8 cellular contexts compared by ENCODE assay signal in genomic region chr2:201235865-201236811, GRCh38. TPM values are rescaled to one million over a fixed set of nuclear protein-coding genes. Genes with fewer than 3 reads are reported as not detected.
DNase-seq lines count a peak whose midpoint lies in the region; ATAC-seq and TF ChIP-seq lines count a peak whose summit lies in the region.

No MANE protein-coding gene starts in this region.

- H3K36me3 Mint-ChIP-seq in glutamatergic neuron (ENCODE audit: unreplicated experiment), result peaks cover 6% of the 10 kb centered on the region

- H3K4me1 ChIP-seq in PC-9 (replicated peaks; ENCODE audit: insufficient read depth) (peaks cover 33% of the 10 kb centered on the region), prostate gland (replicated peaks) (no peaks in the 10 kb centered on the region)

- no peaks in the 10 kb centered on the region for H3K27me3 Mint-ChIP-seq in glutamatergic neuron (ENCODE audit: unreplicated experiment)

- H3K27ac ChIP-seq in PC-9 (no peak overlapping the region), prostate gland (no peak overlapping the region)

- BruUV-seq in PC-9 (replicated peaks; lab: Mats Ljungman, UMichigan), result no TSS peak

- no peak for TF ChIP-seq POLR2A in prostate gland (IDR thresholded peaks at IDR 0.05)

- intact Hi-C loops in PC-9 (cut with micrococcal nuclease; ENCODE audit: unreplicated experiment), result loop anchor here (1.0 to 10.0 kb wide), 6 partner anchors 22 to 619 kb away; partner anchors contain the start of genes STRADB, TMEM237 and TRAK2
- intact Hi-C loops in prostate gland (cut with DNase I), result loop anchor here (5.0 to 10.0 kb wide), 3 partner anchors 126 to 389 kb away; partner anchors contain the start of genes STRADB and TRAK2

- peak; percentile 85 for TF ChIP-seq CTCF in PC-9 (conservative IDR thresholded peaks at IDR 0.05)
- peak; percentile 78 for TF ChIP-seq CTCF in glutamatergic neuron (IDR thresholded peaks at IDR 0.05; ENCODE audit: partially characterized antibody, unreplicated experiment)
- TF ChIP-seq CTCF in prostate gland (IDR thresholded peaks at IDR 0.05), result peak in 3 of 4 experiments; percentile 56 to 73 (median 63)

- CTCF ChIA-PET in PC-9 (lab: Charles Lee), result interaction anchor here (0.6 kb wide), 1 partner anchor 35 kb away, joined by 3 read pairs; no protein-coding TSS in a partner anchor

- no peak overlapping the region; the same call in 1 of the 2 replicates for H2AFZ ChIP-seq in PC-9

- no peak overlapping the region for H3K4me3 Mint-ChIP-seq in glutamatergic neuron (ENCODE audit: unreplicated experiment)

- no peaks in the 10 kb centered on the region for H3K9me2 ChIP-seq in PC-9 (ENCODE audit: insufficient read depth)

- H3K9me3 Mint-ChIP-seq in glutamatergic neuron (ENCODE audit: unreplicated experiment), result no peaks in the 10 kb centered on the region

- peak overlapping the region; percentile 88; the same call in 1 of the 2 replicates for H3K4me3 ChIP-seq in PC-9
- no peak overlapping the region for H3K4me3 ChIP-seq in prostate gland

- 40% methylated on average over 14 of the region's 14 CpGs for WGBS in prostate gland

- POLR2A ChIA-PET in PC-9 (lab: Charles Lee; ENCODE audit: unreplicated experiment), result no interaction called here

- H3K27me3 ChIP-seq in PC-9 (ENCODE audit: insufficient read depth, low read depth) (no peaks in the 10 kb centered on the region), prostate gland (replicated peaks; ENCODE audit: insufficient read depth) (no peaks in the 10 kb centered on the region)

- no peaks in the 10 kb centered on the region for H4K20me1 ChIP-seq in PC-9 (ENCODE audit: insufficient read depth)

- H3K27ac Mint-ChIP-seq in glutamatergic neuron (ENCODE audit: unreplicated experiment), result no peak overlapping the region

- peaks cover 20% of the 10 kb centered on the region; the same call in 1 of the 2 replicates for H3K36me3 ChIP-seq in PC-9 (ENCODE audit: low read depth)
- H3K36me3 ChIP-seq in prostate gland, result no peaks in the 10 kb centered on the region

- H3F3A ChIP-seq in PC-9 (ENCODE audit: insufficient read depth, low read depth), result no peaks in the 10 kb centered on the region; the same call in 1 of the 2 replicates

- peaks cover 29% of the 10 kb centered on the region for H3K79me2 ChIP-seq in PC-9 (ENCODE audit: low read depth)

- H3K9me3 ChIP-seq in PC-9 (ENCODE audit: insufficient read depth, low read depth) (peaks cover 10% of the 10 kb centered on the region), prostate gland (no peaks in the 10 kb centered on the region)

- H3K4me1 Mint-ChIP-seq in glutamatergic neuron (ENCODE audit: low read depth, unreplicated experiment), result peaks cover 2% of the 10 kb centered on the region

- H3K4me2 ChIP-seq in PC-9, result peak overlapping the region; percentile 93

- peak; percentile 64 for DNase-seq in COLO829 (ENCODE audit: low spot score)
- DNase-seq in HK-2 (ENCODE audit: unreplicated experiment), result peak; percentile 44
- DNase-seq in PC-9, result peak; percentile 37 to 60
- peak; percentile 21 for DNase-seq in activated naive CD4-positive, alpha-beta T cell treated with anti-CD3 and anti-CD28 coated beads, Interleukin-2, amount 50 U/mL, for 16 hours
- peak; percentile 24 for DNase-seq in glutamatergic neuron
- DNase-seq in prostate gland (ENCODE audit: low spot score), result peak; percentile 51
- DNase-seq in NCI-H187 treated with DMSO at 0.1 percent for 48 hours (lab: John Stamatoyannopoulos, UW), result no peak

- ATAC-seq in GM18502 (IDR thresholded peaks at IDR 0.05; ENCODE audit: poor library complexity, unreplicated experiment), result no peak

RNA-seq across cellular contexts. Expression of gene CASP8, which starts 24.2 kb away (rescaled TPM):
- total RNA-seq in PC-9 (2021), result 42.4 and 48.2 TPM in 2 replicates
- not detected for total RNA-seq in glutamatergic neuron (ENCODE audit: unreplicated experiment)
- total RNA-seq in prostate gland, result 10 to 100 TPM in 1 of 2 donors, 1 to 10 TPM in 1; 10.0 to 16.9 TPM

RNA-seq across cellular contexts. Expression of gene CASP10, which starts 53.2 kb away (rescaled TPM):
- 15.2 and 16.9 TPM in 2 replicates for total RNA-seq in PC-9 (2021)
- total RNA-seq in glutamatergic neuron (ENCODE audit: unreplicated experiment), result not detected
- total RNA-seq in prostate gland, result 1 to 10 TPM; 1.7 to 9.8 TPM
